3 cellular contexts compared by ENCODE assay signal in genomic region chrX:16213970-16214369, GRCh38.
TF ChIP-seq lines count a peak whose summit lies in the region.

No MANE protein-coding gene starts in this region.

TF ChIP-seq in A549, 52 proteins besides CTCF, POLR2A, EP300 and RAD21:
- no peak for TF ChIP-seq FOSB (CRISPR knock-in tag; IDR thresholded peaks at IDR 0.05)

TF ChIP-seq in GM23338, 12 proteins besides CTCF, POLR2A, EP300 and RAD21:
- TF ChIP-seq POLR2AphosphoS5 (IDR thresholded peaks at IDR 0.05; ENCODE audit: low read depth) (no peak), EZH2phosphoT487 (IDR thresholded peaks at IDR 0.05; ENCODE audit: unreplicated experiment) (no peak), ZNF114 (CRISPR knock-in tag; IDR thresholded peaks at IDR 0.05) (no peak), REST (IDR thresholded peaks at IDR 0.05; ENCODE audit: unreplicated experiment) (no peak), ETS1 (IDR thresholded peaks at IDR 0.05) (no peak), ZNF462 (CRISPR knock-in tag; IDR thresholded peaks at IDR 0.05) (no peak), CREB1 (CRISPR knock-in tag; IDR thresholded peaks at IDR 0.05; ENCODE audit: low read depth) (no peak), ZNF331 (CRISPR knock-in tag; IDR thresholded peaks at IDR 0.05; ENCODE audit: low read depth) (no peak), EZH2 (IDR thresholded peaks at IDR 0.05; ENCODE audit: low read depth, unreplicated experiment) (no peak), NANOG (IDR thresholded peaks at IDR 0.05; ENCODE audit: borderline replicate concordance) (no peak), STAT1 (IDR thresholded peaks at IDR 0.05; ENCODE audit: unreplicated experiment) (no peak), JUNB (IDR thresholded peaks at IDR 0.05; ENCODE audit: unreplicated experiment) (no peak)

TF ChIP-seq in H1, 55 proteins besides CTCF, POLR2A, EP300 and RAD21:
- TF ChIP-seq FOSL1 (IDR thresholded peaks at IDR 0.05; ENCODE audit: insufficient read depth, low read depth, low read length) (no peak), JUN (IDR thresholded peaks at IDR 0.05; ENCODE audit: low read depth, low read length) (no peak), USF2 (IDR thresholded peaks at IDR 0.05; ENCODE audit: low read length) (no peak), GTF2F1 (IDR thresholded peaks at IDR 0.05; ENCODE audit: borderline replicate concordance, low read depth, low read length) (no peak), SIX5 (IDR thresholded peaks at IDR 0.05; ENCODE audit: low read depth, low read length) (no peak), POLR2AphosphoS5 (IDR thresholded peaks at IDR 0.05; ENCODE audit: low read depth, low read length) (no peak), CTBP2 (IDR thresholded peaks at IDR 0.05; ENCODE audit: borderline replicate concordance, insufficient read depth, insufficient read length, low read length) (no peak), SP2 (IDR thresholded peaks at IDR 0.05; ENCODE audit: low read length) (no peak), ATF2 (IDR thresholded peaks at IDR 0.05; ENCODE audit: low read length) (no peak), HDAC6 (IDR thresholded peaks at IDR 0.05; ENCODE audit: low read depth, low read length) (no peak), EGR1 (IDR thresholded peaks at IDR 0.05; ENCODE audit: borderline replicate concordance, low read depth, low read length) (no peak), E2F6 (IDR thresholded peaks at IDR 0.05) (no peak), MAFK (IDR thresholded peaks at IDR 0.05; ENCODE audit: low read depth, low read length) (no peak), TBP (IDR thresholded peaks at IDR 0.05; ENCODE audit: low read depth, low read length) (no peak), CBX5 (IDR thresholded peaks at IDR 0.05; ENCODE audit: low read depth, low read length) (no peak), CREB1 (IDR thresholded peaks at IDR 0.05) (no peak), TAF1 (IDR thresholded peaks at IDR 0.05; ENCODE audit: low read depth, low read length) (no peak), NANOG (IDR thresholded peaks at IDR 0.05; ENCODE audit: insufficient read depth, low read depth, low read length, poor library complexity, severe bottlenecking) (no peak), PHF8 (conservative IDR thresholded peaks at IDR 0.05; ENCODE audit: low read depth, low read length) (no peak), RFX5 (IDR thresholded peaks at IDR 0.05; ENCODE audit: borderline replicate concordance, low read depth, low read length) (no peak)
